15 cellular contexts compared by ENCODE assay signal in genomic region chr16:88482630-88483391, GRCh38. TPM values are rescaled to one million over a fixed set of nuclear protein-coding genes. Genes with fewer than 3 reads are reported as not detected.
DNase-seq lines count a peak whose midpoint lies in the region.
"Had no signal": no experiment of that assay in that cellular context is flagged by ENCODE, and none has a peak within 500 bp of the region (broad histone marks: within the 10 kb centered on the region; RNA-seq: fewer than 3 reads in every experiment).

No MANE protein-coding gene starts in this region.

- POLR2A ChIA-PET in activated CD4-positive, alpha-beta memory T cell treated with anti-CD3 and anti-CD28 coated beads, Interleukin-2, amount 10 ng/mL, durations not matched to agents 7 days and 5 days (lab: Charles Lee), result interaction anchor here (0.6 kb wide), 1 partner anchor 21 kb away, joined by 3 read pairs; no protein-coding TSS in a partner anchor

- DNase-seq in H7 (peak; percentile 91), NCI-H69 (lab: John Stamatoyannopoulos, UW) (peak; percentile 85), iPS-NIHi11 (ENCODE audit: low spot score) (peak; percentile 72), retina (peak; percentile 55), NCI-H526 treated with DMSO at 0.1 percent for 48 hours (lab: John Stamatoyannopoulos, UW) (no peak), NCI-H82 treated with DMSO at 0.1 percent for 48 hours (lab: John Stamatoyannopoulos, UW; ENCODE audit: unreplicated experiment) (no peak)
- no peak for DNase-seq in stimulated activated CD4-positive, alpha-beta T cell treated with anti-CD3 and anti-CD28 coated beads, Interleukin-2, amount 100 ng/mL, for 48 hours
- no peak for DNase-seq in activated CD4-positive, alpha-beta memory T cell treated with anti-CD3 and anti-CD28 coated beads, Interleukin-2, amount 10 ng/mL, durations not matched to agents 7 days and 5 days
- DNase-seq: activated naive CD4-positive, alpha-beta T cell treated with anti-CD3 and anti-CD28 coated beads, Interleukin-2, amount 50 U/mL, for 16 hours; activated T-cell treated with anti-CD3 and anti-CD28 coated beads, Interleukin-2, amount 50 U/mL, for 72 hours; AML-193; cerebellar nuclear complex; gastrocnemius medialis had no signal

- CTCF ChIA-PET in activated CD4-positive, alpha-beta memory T cell treated with anti-CD3 and anti-CD28 coated beads, Interleukin-2, amount 10 ng/mL, durations not matched to agents 7 days and 5 days (lab: Charles Lee), result no interaction called here

- peaks cover 20% of the 10 kb centered on the region for H3K4me1 Mint-ChIP-seq in activated CD4-positive, alpha-beta memory T cell treated with anti-CD3 and anti-CD28 coated beads, Interleukin-2, amount 10 ng/mL, durations not matched to agents 7 days and 5 days

- no peaks in the 10 kb centered on the region for H3K27me3 ChIP-seq in H7 (ENCODE audit: control insufficient read depth, insufficient read depth, low read length)

- no peaks in the 10 kb centered on the region for H3K36me3 ChIP-seq in H7 (replicated peaks; ENCODE audit: control insufficient read depth, insufficient read depth, low read length)
- H3K36me3 ChIP-seq: esophagus muscularis mucosa, gastrocnemius medialis had no signal

- no peak overlapping the region for H3K4me3 ChIP-seq in H7 (ENCODE audit: insufficient read depth, low read depth, low read length)
- H3K4me3 ChIP-seq: esophagus muscularis mucosa, gastrocnemius medialis had no signal

- H3K27ac Mint-ChIP-seq in activated CD4-positive, alpha-beta memory T cell treated with anti-CD3 and anti-CD28 coated beads, Interleukin-2, amount 10 ng/mL, durations not matched to agents 7 days and 5 days, result no peak overlapping the region
- H3K27ac Mint-ChIP-seq: activated T-cell treated with anti-CD3 and anti-CD28 coated beads, Interleukin-2, amount 50 U/mL, for 72 hours had no signal

- no peaks in the 10 kb centered on the region for H3K27me3 Mint-ChIP-seq in activated CD4-positive, alpha-beta memory T cell treated with anti-CD3 and anti-CD28 coated beads, Interleukin-2, amount 10 ng/mL, durations not matched to agents 7 days and 5 days

- H3K9me3 Mint-ChIP-seq in activated CD4-positive, alpha-beta memory T cell treated with anti-CD3 and anti-CD28 coated beads, Interleukin-2, amount 10 ng/mL, durations not matched to agents 7 days and 5 days, result no peaks in the 10 kb centered on the region
- H3K9me3 Mint-ChIP-seq: activated T-cell treated with anti-CD3 and anti-CD28 coated beads, Interleukin-2, amount 50 U/mL, for 72 hours; mesothelial cell of epicardium had no signal

- no peaks in the 10 kb centered on the region for H3K36me3 Mint-ChIP-seq in activated CD4-positive, alpha-beta memory T cell treated with anti-CD3 and anti-CD28 coated beads, Interleukin-2, amount 10 ng/mL, durations not matched to agents 7 days and 5 days (ENCODE audit: low read depth)

- no peak overlapping the region for H3K4me3 Mint-ChIP-seq in activated CD4-positive, alpha-beta memory T cell treated with anti-CD3 and anti-CD28 coated beads, Interleukin-2, amount 10 ng/mL, durations not matched to agents 7 days and 5 days
- H3K4me3 Mint-ChIP-seq: activated T-cell treated with anti-CD3 and anti-CD28 coated beads, Interleukin-2, amount 50 U/mL, for 72 hours; mesothelial cell of epicardium had no signal

RNA-seq across cellular contexts. Expression of gene ZFPM1, which starts 29.7 kb away (rescaled TPM):
- 1.1 and 1.7 TPM in 2 replicates for total RNA-seq in H7 (2014; rRNA removed; shearing (Covaris generic))
- 10 to 100 TPM; 15.4 to 15.7 TPM for total RNA-seq in activated CD4-positive, alpha-beta memory T cell treated with anti-CD3 and anti-CD28 coated beads, Interleukin-2, amount 10 ng/mL, durations not matched to agents 7 days and 5 days

Comparison
In these comparisons a context has a peak if more than half of its experiments do, and no peak if none do; other contexts are left out.
1. DNase-seq: peak in H7 (single experiment), NCI-H69 (single experiment), iPS-NIHi11 (single experiment) and retina (single experiment); none in NCI-H526 treated with DMSO at 0.1 percent for 48 hours (single experiment), stimulated activated CD4-positive, alpha-beta T cell treated with anti-CD3 and anti-CD28 coated beads, Interleukin-2, amount 100 ng/mL, for 48 hours (0 of 2), NCI-H82 treated with DMSO at 0.1 percent for 48 hours (single experiment) and activated CD4-positive, alpha-beta memory T cell treated with anti-CD3 and anti-CD28 coated beads, Interleukin-2, amount 10 ng/mL, durations not matched to agents 7 days and 5 days (single experiment).